In the genomic region with DNA sequence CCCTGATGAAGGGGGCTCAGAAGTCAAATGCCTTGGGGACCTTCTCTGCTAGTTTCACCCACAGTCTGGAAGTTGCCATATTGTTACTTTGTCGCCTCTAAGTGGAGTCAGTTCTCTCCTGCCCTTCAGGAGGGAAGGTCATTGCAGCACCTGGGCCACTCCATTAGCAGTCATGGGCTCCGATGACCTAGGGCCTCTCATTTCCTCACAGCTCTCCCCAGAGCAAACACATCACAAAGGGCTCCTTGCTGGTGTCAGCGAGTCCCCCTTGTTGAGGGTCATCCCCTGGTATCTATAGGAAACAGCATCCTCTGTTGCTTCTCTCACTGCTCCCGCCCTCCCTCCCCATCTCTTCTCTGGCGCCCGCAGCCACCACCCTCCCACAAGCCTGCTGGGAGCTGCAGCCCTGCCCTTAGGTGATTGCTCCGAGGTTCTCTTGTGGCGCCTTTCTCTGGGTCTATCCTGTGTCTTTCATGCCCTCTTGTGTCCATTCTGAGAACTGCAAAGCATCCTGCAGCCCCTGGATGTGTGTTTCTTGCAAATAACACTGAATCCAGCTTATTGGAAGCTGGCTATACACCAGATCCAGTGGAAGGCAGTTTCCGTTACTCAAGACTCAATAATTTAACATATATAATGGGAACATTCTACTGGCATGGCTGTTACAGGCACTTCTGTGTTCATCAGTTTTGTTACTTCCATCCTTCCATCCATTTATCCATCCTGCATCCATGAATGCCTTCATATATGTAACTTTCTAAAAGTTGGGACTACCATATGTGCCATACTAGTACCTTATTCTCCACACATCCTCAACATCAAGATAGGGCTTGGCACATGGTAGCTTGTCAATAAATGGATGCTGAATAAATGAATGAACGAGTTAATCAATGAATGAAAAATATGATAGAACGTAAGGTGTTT, we compare ENCODE assay signal across 8 cellular contexts. TPM values are rescaled to one million over a fixed set of nuclear protein-coding genes. Genes with fewer than 3 reads are reported as not detected.
DNase-seq lines count a peak whose midpoint lies in the region; ATAC-seq, FAIRE-seq and TF ChIP-seq lines count a peak whose summit lies in the region.

No MANE protein-coding gene starts in this region.

- H3K36me3 ChIP-seq in BE2C (no peaks in the 10 kb centered on the region), bronchial epithelial cell (ENCODE audit: control insufficient read depth, insufficient read depth, low read length) (no peaks in the 10 kb centered on the region), keratinocyte (ENCODE audit: control insufficient read depth in 2 of 2, extremely low read depth in 1 of 2, insufficient read depth in 2 of 2, low read length in 2 of 2) (no peaks in the 10 kb centered on the region)

- H3K4me3 ChIP-seq in BE2C (ENCODE audit: low read depth, low read length) (no peak overlapping the region), bronchial epithelial cell (ENCODE audit: low read depth, low read length) (no peak overlapping the region), keratinocyte (ENCODE audit: control insufficient read depth in 2 of 3, extremely low read depth in 1 of 3, insufficient read depth in 2 of 3, low read depth in 1 of 3, low read length in 3 of 3) (no peak overlapping the region)

- H4K20me1 ChIP-seq in keratinocyte (ENCODE audit: control insufficient read depth, extremely low read depth, insufficient read depth, low read length), result no peaks in the 10 kb centered on the region

- DNase-seq in BE2C (peak; percentile 63), NCI-H2029 (lab: John Stamatoyannopoulos, UW) (peak; percentile 77), T1000 (lab: John Stamatoyannopoulos, UW) (peak; percentile 12), bronchial epithelial cell (ENCODE audit: low read depth) (peak; percentile 55), keratinocyte (ENCODE audit: low read depth, low spot score) (peak; percentile 23)
- peak; percentile 47 to 57 for DNase-seq in stimulated activated CD4-positive, alpha-beta T cell treated with anti-CD3 and anti-CD28 coated beads, Interleukin-2, amount 100 ng/mL, for 24 hours

- FAIRE-seq in bronchial epithelial cell (lab: Jason Lieb, UNC) (no peak), keratinocyte (lab: Jason Lieb, UNC) (no peak)

- peak; percentile 74 for ATAC-seq in GM21367 (IDR thresholded peaks at IDR 0.05; ENCODE audit: unreplicated experiment)
- no peak for ATAC-seq in GM19328 (IDR thresholded peaks at IDR 0.05; ENCODE audit: unreplicated experiment)

- TF ChIP-seq CTCF in BE2C (IDR thresholded peaks at IDR 0.05; ENCODE audit: low read depth, low read length) (peak; percentile 83), bronchial epithelial cell (IDR thresholded peaks at IDR 0.05; ENCODE audit: insufficient read depth, low read length, severe bottlenecking) (peak; percentile 82), keratinocyte (optimal IDR thresholded peaks at IDR 0.05 in 1 of 3, IDR thresholded peaks at IDR 0.05 in 1 of 3, conservative IDR thresholded peaks at IDR 0.05 in 1 of 3; ENCODE audit: extremely low read depth in 1 of 3, insufficient read depth in 2 of 3, low read length in 3 of 3) (peak; percentile 68 to 79 (median 75))

- dilution Hi-C loops in keratinocyte (cut with MboI; ENCODE audit: extremely low pct_ligation_motif_present, low sequenced_read_pairs), result no loop called here

- H3K79me2 ChIP-seq in keratinocyte (ENCODE audit: control insufficient read depth, insufficient read depth, low read length), result no peaks in the 10 kb centered on the region

- no peak overlapping the region for H2AFZ ChIP-seq in keratinocyte (ENCODE audit: control insufficient read depth, low read length)

- no peak overlapping the region for H3K27ac ChIP-seq in keratinocyte (ENCODE audit: control insufficient read depth, insufficient read depth, low read length)

- H3K4me1 ChIP-seq in BE2C (no peaks in the 10 kb centered on the region), keratinocyte (ENCODE audit: control insufficient read depth, extremely low read depth, insufficient read depth, low read length) (no peaks in the 10 kb centered on the region)

- no peak overlapping the region for H3K9ac ChIP-seq in keratinocyte (ENCODE audit: control insufficient read depth, extremely low read depth, insufficient read depth, low read length)

- no peaks in the 10 kb centered on the region for H3K27me3 ChIP-seq in BE2C
- H3K27me3 ChIP-seq in bronchial epithelial cell (ENCODE audit: control insufficient read depth, insufficient read depth, low read length), result no peaks in the 10 kb centered on the region
- H3K27me3 ChIP-seq in keratinocyte (ENCODE audit: control insufficient read depth, extremely low read depth, insufficient read depth, low read length), result no peaks in the 10 kb centered on the region

- H3K4me2 ChIP-seq in keratinocyte (ENCODE audit: control insufficient read depth, extremely low read depth, insufficient read depth, low read depth, low read length), result no peak overlapping the region

- H3K9me3 ChIP-seq in BE2C, result no peaks in the 10 kb centered on the region
- H3K9me3 ChIP-seq in keratinocyte (ENCODE audit: control insufficient read depth, low read depth, low read length), result no peaks in the 10 kb centered on the region

- H3K9me1 ChIP-seq in keratinocyte (ENCODE audit: control insufficient read depth, extremely low read depth, insufficient read depth, low read length), result no peaks in the 10 kb centered on the region

RNA-seq across cellular contexts. Expression of gene PDILT, which starts 21.2 kb away (rescaled TPM):
- polyA plus RNA-seq in BE2C (2012; ENCODE audit: insufficient read depth, insufficient read length, low read depth), result not detected
- not detected in 2 replicates for total RNA-seq in bronchial epithelial cell
- not detected in 3 replicates for polyA plus RNA-seq in keratinocyte
- not detected for polyA plus RNA-seq in keratinocyte (2011; ENCODE audit: low read depth)
- polyA plus RNA-seq in keratinocyte (2011; cell fraction: cytosol; rRNA removed), result not detected in 2 replicates
- polyA plus RNA-seq in keratinocyte (2011; cell fraction: nucleus; rRNA removed), result not detected in 2 replicates
- polyA plus RNA-seq in keratinocyte (2012; ENCODE audit: low replicate concordance), result not detected in 2 replicates
- polyA minus RNA-seq in keratinocyte, result not detected in 3 replicates
- polyA minus RNA-seq in keratinocyte (2011; cell fraction: cytosol; rRNA and poly(A)+ RNA removed), result not detected
- polyA minus RNA-seq in keratinocyte (2011; cell fraction: nucleus; rRNA and poly(A)+ RNA removed), result not detected in 2 replicates

RNA-seq across cellular contexts. Expression of gene ACSM5, which starts 26.0 kb away (rescaled TPM):
- not detected for polyA plus RNA-seq in BE2C (2012; ENCODE audit: insufficient read depth, insufficient read length, low read depth)
- not detected in 2 replicates for total RNA-seq in bronchial epithelial cell
- not detected in 3 replicates for polyA plus RNA-seq in keratinocyte
- polyA plus RNA-seq in keratinocyte (2011; ENCODE audit: low read depth), result not detected
- polyA plus RNA-seq in keratinocyte (2011; cell fraction: cytosol; rRNA removed), result not detected in 2 replicates
- not detected in 2 replicates for polyA plus RNA-seq in keratinocyte (2011; cell fraction: nucleus; rRNA removed)
- polyA plus RNA-seq in keratinocyte (2012; ENCODE audit: low replicate concordance), result not detected in 2 replicates
- not detected in 3 replicates for polyA minus RNA-seq in keratinocyte
- polyA minus RNA-seq in keratinocyte (2011; cell fraction: cytosol; rRNA and poly(A)+ RNA removed), result not detected
- not detected in 2 replicates for polyA minus RNA-seq in keratinocyte (2011; cell fraction: nucleus; rRNA and poly(A)+ RNA removed)

RNA-seq across cellular contexts. Expression of gene UMOD, which starts 30.9 kb away (rescaled TPM):
- polyA plus RNA-seq in BE2C (2012; ENCODE audit: insufficient read depth, insufficient read length, low read depth), result not detected
- not detected in 2 replicates for total RNA-seq in bronchial epithelial cell
- polyA plus RNA-seq in keratinocyte, result not detected in 3 replicates
- not detected for polyA plus RNA-seq in keratinocyte (2011; ENCODE audit: low read depth)
- not detected in 2 replicates for polyA plus RNA-seq in keratinocyte (2011; cell fraction: cytosol; rRNA removed)
- polyA plus RNA-seq in keratinocyte (2011; cell fraction: nucleus; rRNA removed), result not detected in 2 replicates
- polyA plus RNA-seq in keratinocyte (2012; ENCODE audit: low replicate concordance), result not detected in 2 replicates
- not detected in 3 replicates for polyA minus RNA-seq in keratinocyte
- not detected for polyA minus RNA-seq in keratinocyte (2011; cell fraction: cytosol; rRNA and poly(A)+ RNA removed)
- not detected in 2 replicates for polyA minus RNA-seq in keratinocyte (2011; cell fraction: nucleus; rRNA and poly(A)+ RNA removed)

RNA-seq across cellular contexts. Expression of gene GP2, which starts 56.1 kb away (rescaled TPM):
- not detected for polyA plus RNA-seq in BE2C (2012; ENCODE audit: insufficient read depth, insufficient read length, low read depth)
- total RNA-seq in bronchial epithelial cell, result not detected in 2 replicates
- polyA plus RNA-seq in keratinocyte, result not detected in 3 replicates
- polyA plus RNA-seq in keratinocyte (2011; ENCODE audit: low read depth), result not detected
- not detected in 2 replicates for polyA plus RNA-seq in keratinocyte (2011; cell fraction: cytosol; rRNA removed)
- polyA plus RNA-seq in keratinocyte (2011; cell fraction: nucleus; rRNA removed), result not detected in 2 replicates
- not detected in 2 replicates for polyA plus RNA-seq in keratinocyte (2012; ENCODE audit: low replicate concordance)
- not detected in 3 replicates for polyA minus RNA-seq in keratinocyte
- not detected for polyA minus RNA-seq in keratinocyte (2011; cell fraction: cytosol; rRNA and poly(A)+ RNA removed)
- not detected in 2 replicates for polyA minus RNA-seq in keratinocyte (2011; cell fraction: nucleus; rRNA and poly(A)+ RNA removed)

Comparison
In these comparisons a context has a peak if more than half of its experiments do, and no peak if none do; other contexts are left out.
1. DNase-seq: peak in every context shown above with its lines; median percentile 77 in NCI-H2029; 63 in BE2C; 55 in bronchial epithelial cell; 52 in stimulated activated CD4-positive, alpha-beta T cell treated with anti-CD3 and anti-CD28 coated beads, Interleukin-2, amount 100 ng/mL, for 24 hours; 23 in keratinocyte; 12 in T1000.